In genomic region chr17:49830605-49831004, GRCh38 we compare ENCODE assay signal across 1 cellular context.
A peak's percentile ranks its signal among the peaks of the same experiment; 100 is the strongest.
TF ChIP-seq lines count a peak whose summit lies in the region.

No MANE protein-coding gene starts in this region.

TF ChIP-seq in HepG2, 621 proteins besides CTCF, POLR2A, EP300 and RAD21:
- TF ChIP-seq RBM22 (optimal IDR thresholded peaks at IDR 0.05; ENCODE audit: low read length): peak; percentile 21
- TF ChIP-seq ZNF670 (CRISPR knock-in tag; IDR thresholded peaks at IDR 0.05; ENCODE audit: borderline replicate concordance): no peak
